In the genomic region with DNA sequence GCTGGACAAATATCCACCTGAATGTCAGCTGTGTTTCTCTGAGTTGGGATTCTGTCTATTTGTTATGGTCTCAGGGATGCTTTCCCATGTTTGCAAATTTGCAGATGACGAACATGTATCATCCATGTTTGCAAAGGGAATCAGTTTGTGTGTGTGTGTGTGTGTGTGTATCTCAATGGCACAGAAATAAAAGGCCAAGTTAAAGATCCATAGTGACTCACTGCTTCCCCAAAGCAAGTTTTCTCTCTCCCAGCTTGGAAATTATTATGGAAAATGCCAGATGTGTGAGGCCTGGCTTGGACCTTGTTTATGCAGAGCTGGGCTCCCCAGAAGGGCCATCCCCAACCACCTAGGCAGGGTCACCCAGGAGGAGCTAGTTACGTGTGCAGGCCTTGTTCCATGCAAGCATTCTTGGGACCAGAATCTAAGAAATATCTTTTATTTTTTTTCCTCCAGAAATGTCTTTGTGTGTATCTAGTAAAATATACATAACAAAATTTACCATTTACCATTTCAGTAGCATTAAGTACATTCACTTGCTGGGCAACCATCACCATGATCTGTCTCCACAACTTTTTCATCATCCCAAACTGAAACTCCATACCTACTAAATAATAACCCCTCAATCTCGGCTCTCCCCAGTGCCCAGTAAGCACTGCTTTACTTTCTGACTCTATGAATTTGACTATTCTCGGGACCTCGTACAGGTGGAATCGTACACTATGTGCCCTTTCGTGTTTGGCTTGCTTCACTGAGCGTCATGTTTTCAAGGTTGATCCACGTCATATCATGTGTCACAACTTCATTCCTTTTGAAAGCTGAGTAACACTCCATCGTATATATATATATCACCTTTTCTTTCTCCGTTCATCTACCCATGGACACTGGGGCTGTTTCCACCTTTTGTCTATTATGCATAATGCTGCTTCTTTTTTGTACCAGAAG, we compare ENCODE assay signal across 23 cellular contexts. TPM values are rescaled to one million over a fixed set of nuclear protein-coding genes. Genes with fewer than 3 reads are reported as not detected.
DNase-seq lines count a peak whose midpoint lies in the region; ATAC-seq, FAIRE-seq and TF ChIP-seq lines count a peak whose summit lies in the region.
"Had no signal": no experiment of that assay in that cellular context is flagged by ENCODE, and none has a peak within 500 bp of the region (broad histone marks: within the 10 kb centered on the region; RNA-seq: fewer than 3 reads in every experiment).

No MANE protein-coding gene starts in this region.

- H3K36me3 ChIP-seq in ascending aorta = no peaks in the 10 kb centered on the region
- H3K36me3 ChIP-seq in kidney (ENCODE audit: control insufficient read depth in 1 of 2, insufficient read depth in 2 of 2, low read length in 2 of 2) = no peaks in the 10 kb centered on the region
- no peaks in the 10 kb centered on the region for H3K36me3 ChIP-seq in suprapubic skin
- H3K36me3 ChIP-seq in sigmoid colon = no peaks in the 10 kb centered on the region
- H3K36me3 ChIP-seq: left lung had no signal

- TF ChIP-seq EP300 in suprapubic skin (IDR thresholded peaks at IDR 0.05) (no peak), sigmoid colon (IDR thresholded peaks at IDR 0.05) (no peak)

- ATAC-seq in HG03108 (IDR thresholded peaks at IDR 0.05; ENCODE audit: unreplicated experiment) = no peak
- ATAC-seq: left lung, mucosa of descending colon had no signal

- no peak for TF ChIP-seq CTCF in ascending aorta (IDR thresholded peaks at IDR 0.05)
- TF ChIP-seq CTCF in kidney (IDR thresholded peaks at IDR 0.05; ENCODE audit: borderline replicate concordance, extremely low read depth, insufficient read depth) = no peak
- TF ChIP-seq CTCF in suprapubic skin (IDR thresholded peaks at IDR 0.05) = no peak
- no peak for TF ChIP-seq CTCF in sigmoid colon (IDR thresholded peaks at IDR 0.05)

- 78% methylated on average over 11 of the region's 11 CpGs for WGBS in suprapubic skin
- 93 to 94% methylated on average over 11 of the region's 11 CpGs for WGBS in sigmoid colon, 2 donors

- H3K27me3 ChIP-seq in ascending aorta (no peaks in the 10 kb centered on the region), suprapubic skin (no peaks in the 10 kb centered on the region), sigmoid colon (no peaks in the 10 kb centered on the region)
- H3K27me3 ChIP-seq: left lung, SJSA1, testis had no signal

- DNase-seq in activated effector memory CD4-positive, alpha-beta T cell treated with anti-CD3 and anti-CD28 coated beads, Interleukin-2, amount 50 U/mL, for 16 hours = peak; percentile 33
- no peak for DNase-seq in activated effector memory CD4-positive, alpha-beta T cell treated with Interleukin-2 at 50 U/mL for 16 hours
- peak; percentile 6 to 46 for DNase-seq in ascending aorta (ENCODE audit: low spot score in 2 of 2)
- DNase-seq in kidney = peak; percentile 13
- peak; percentile 48 to 50 for DNase-seq in suprapubic skin (ENCODE audit: low spot score in 2 of 2)
- no peak for DNase-seq in sigmoid colon
- DNase-seq in pons (ENCODE audit: low spot score) = no peak
- DNase-seq: amniotic stem cell; DMS153; effector CD8-positive, alpha-beta T cell; NCI-H1417 treated with DMSO at 0.1 percent for 48 hours; NCI-H526 treated with DMSO at 0.1 percent for 48 hours; small intestine; T-helper 9 cell; testis had no signal

- no peak for FAIRE-seq in kidney (lab: Jason Lieb, UNC)
- FAIRE-seq: A204.1, frontal cortex, small intestine had no signal

- intact Hi-C loops in ascending aorta (cut with DNase I) (no loop called here), kidney (cut with DNase I) (no loop called here), sigmoid colon (cut with DNase I) (no loop called here)

- TF ChIP-seq POLR2A in suprapubic skin (IDR thresholded peaks at IDR 0.05) (no peak), sigmoid colon (IDR thresholded peaks at IDR 0.05) (no peak)

- H3K27ac ChIP-seq in ascending aorta (no peak overlapping the region), kidney (ENCODE audit: low read depth in 2 of 2, low read length in 2 of 2) (no peak overlapping the region), suprapubic skin (no peak overlapping the region), sigmoid colon (peak overlapping the region in 1 of 4 donors; percentile 17)
- H3K27ac ChIP-seq: left lung, SJSA1, testis had no signal

- H3K9ac ChIP-seq in kidney (ENCODE audit: low read length in 2 of 2) = no peak overlapping the region

- peaks cover 6 to 11% of the 10 kb centered on the region in 2 donors for H3K4me1 ChIP-seq in ascending aorta
- H3K4me1 ChIP-seq in kidney (ENCODE audit: control insufficient read depth in 1 of 2, insufficient read depth in 1 of 2, low read depth in 1 of 2, low read length in 2 of 2) = peaks cover 4 to 12% of the 10 kb centered on the region in 2 donors
- peaks cover 46% of the 10 kb centered on the region for H3K4me1 ChIP-seq in suprapubic skin
- H3K4me1 ChIP-seq in sigmoid colon = peaks cover 0 to 16% (median 13%) of the 10 kb centered on the region in 4 donors

- H3K4me3 ChIP-seq in ascending aorta = no peak overlapping the region
- no peak overlapping the region for H3K4me3 ChIP-seq in kidney (ENCODE audit: low read length in 2 of 2)
- H3K4me3 ChIP-seq in suprapubic skin = no peak overlapping the region
- no peak overlapping the region for H3K4me3 ChIP-seq in sigmoid colon
- H3K4me3 ChIP-seq: left lung, mucosa of descending colon, SJSA1, testis had no signal

- H3K9me3 ChIP-seq in ascending aorta (no peaks in the 10 kb centered on the region), kidney (ENCODE audit: control insufficient read depth in 1 of 2, low read length in 2 of 2) (no peaks in the 10 kb centered on the region), suprapubic skin (no peaks in the 10 kb centered on the region), sigmoid colon (no peaks in the 10 kb centered on the region)
- H3K9me3 ChIP-seq: left lung, mucosa of descending colon, SJSA1, testis had no signal

RNA-seq across cellular contexts. Expression of a gene that starts 56.6 kb away (rescaled TPM):
- total RNA-seq in ascending aorta (not detected), kidney (1.6 TPM), suprapubic skin (10 to 100 TPM; 18.7 to 54.4 (median 44.1) TPM), sigmoid colon (not detected)
- polyA plus RNA-seq in kidney (ENCODE audit: insufficient read depth, low read depth, low replicate concordance) (2.4 TPM), sigmoid colon (not detected)
- total RNA-seq: mucosa of descending colon, OCI-LY7 had no signal
- polyA plus RNA-seq: CD14-positive monocyte had no signal

Comparison
In these comparisons a context has a peak if more than half of its experiments do, and no peak if none do; other contexts are left out.
1. DNase-seq: peak in activated effector memory CD4-positive, alpha-beta T cell treated with anti-CD3 and anti-CD28 coated beads, Interleukin-2, amount 50 U/mL, for 16 hours (single experiment), ascending aorta (2 of 2), kidney (single experiment) and suprapubic skin (2 of 2); none in activated effector memory CD4-positive, alpha-beta T cell treated with Interleukin-2 at 50 U/mL for 16 hours (single experiment), sigmoid colon (single experiment) and pons (single experiment).